Comparison of ENCODE assay signal across 1 cellular context in genomic region chr5:145680744-145681143, GRCh38.
TF ChIP-seq lines count a peak whose summit lies in the region.

No MANE protein-coding gene starts in this region.

TF ChIP-seq in GM23338, 12 proteins besides CTCF, POLR2A, EP300 and RAD21:
- TF ChIP-seq NANOG (IDR thresholded peaks at IDR 0.05; ENCODE audit: borderline replicate concordance) (no peak), STAT1 (IDR thresholded peaks at IDR 0.05; ENCODE audit: unreplicated experiment) (no peak), ZNF462 (CRISPR knock-in tag; IDR thresholded peaks at IDR 0.05) (no peak), ZNF114 (CRISPR knock-in tag; IDR thresholded peaks at IDR 0.05) (no peak), CREB1 (CRISPR knock-in tag; IDR thresholded peaks at IDR 0.05; ENCODE audit: low read depth) (no peak), REST (IDR thresholded peaks at IDR 0.05; ENCODE audit: unreplicated experiment) (no peak), JUNB (IDR thresholded peaks at IDR 0.05; ENCODE audit: unreplicated experiment) (no peak), POLR2AphosphoS5 (IDR thresholded peaks at IDR 0.05; ENCODE audit: low read depth) (no peak), EZH2 (IDR thresholded peaks at IDR 0.05; ENCODE audit: low read depth, unreplicated experiment) (no peak), ZNF331 (CRISPR knock-in tag; IDR thresholded peaks at IDR 0.05; ENCODE audit: low read depth) (no peak), ETS1 (IDR thresholded peaks at IDR 0.05) (no peak), EZH2phosphoT487 (IDR thresholded peaks at IDR 0.05; ENCODE audit: unreplicated experiment) (no peak)
